17 cellular contexts compared by ENCODE assay signal in the genomic region with DNA sequence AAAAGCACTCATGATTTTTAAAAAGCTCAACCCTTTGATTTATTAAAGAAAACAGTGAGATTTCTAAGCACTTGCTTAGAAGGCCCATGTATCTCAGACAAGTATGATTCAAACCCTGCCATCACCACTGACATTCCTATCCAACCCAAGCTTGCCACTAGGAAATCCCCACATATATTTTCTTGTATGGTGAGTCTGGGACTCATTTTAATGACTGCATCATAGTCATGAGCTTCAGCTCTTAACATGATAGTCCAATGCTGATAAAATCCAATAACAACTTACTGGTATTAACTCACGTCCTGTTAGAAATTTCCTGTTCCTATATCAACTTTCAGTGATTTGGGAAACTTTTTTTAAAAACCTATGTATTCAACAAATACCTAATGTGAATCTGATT.
DNase-seq lines count a peak whose midpoint lies in the region; ATAC-seq and TF ChIP-seq lines count a peak whose summit lies in the region.
"Had no signal": no experiment of that assay in that cellular context is flagged by ENCODE, and none has a peak within 500 bp of the region (broad histone marks: within the 10 kb centered on the region; RNA-seq: fewer than 3 reads in every experiment).

No MANE protein-coding gene starts in this region.

- no peaks in the 10 kb centered on the region for H3K36me3 ChIP-seq in adipocyte (ENCODE audit: control insufficient read depth, insufficient read depth, low read length, severe bottlenecking)
- H3K36me3 ChIP-seq: breast epithelium, gastroesophageal sphincter had no signal

- DNase-seq in EH (ENCODE audit: low read depth) (peak; percentile 76), adipocyte (ENCODE audit: low read depth) (peak; percentile 15), fibroblast of peridontal ligament (ENCODE audit: extremely low read depth) (peak; percentile 72), retinal pigment epithelial cell (ENCODE audit: low read depth) (peak; percentile 35), DMS 273 treated with DMSO at 0.1 percent for 48 hours (lab: John Stamatoyannopoulos, UW) (no peak), NCI-H1417 treated with DMSO at 0.1 percent for 48 hours (lab: John Stamatoyannopoulos, UW) (no peak), KBM-7 (no peak)
- DNase-seq: activated CD4-positive, alpha-beta T cell treated with anti-CD3 and anti-CD28 coated beads for 48 hours; activated CD8-positive, alpha-beta memory T cell treated with anti-CD3 and anti-CD28 coated beads, Interleukin-2, amount 10 ng/mL, durations not matched to agents 7 days and 5 days; left colon; NCI-H1930; posterior cingulate gyrus; stimulated activated CD4-positive, alpha-beta T cell treated with anti-CD3 and anti-CD28 coated beads, Interleukin-1b, Interleukin-23, amount 100 ng/mL, for 48 hours had no signal

- H3K4me3 ChIP-seq in adipocyte (ENCODE audit: low read length), result no peak overlapping the region
- no peak overlapping the region for H3K4me3 ChIP-seq in retinal pigment epithelial cell (ENCODE audit: low read length)
- H3K4me3 ChIP-seq: breast epithelium, gastroesophageal sphincter had no signal

- in situ Hi-C loops in KBM-7 (cut with MboI; ENCODE audit: low pct_unique_long_range_greater_than_20kb, low sequenced_read_pairs), result no loop called here

- no peaks in the 10 kb centered on the region for H3K9me3 ChIP-seq in adipocyte (ENCODE audit: control insufficient read depth, low read length)
- H3K9me3 ChIP-seq: breast epithelium, gastroesophageal sphincter had no signal

- peaks cover 3% of the 10 kb centered on the region for H3K4me1 ChIP-seq in adipocyte (ENCODE audit: control insufficient read depth, insufficient read depth, low read length)
- H3K4me1 ChIP-seq: breast epithelium had no signal

- H3K9ac ChIP-seq in adipocyte (ENCODE audit: low read length), result no peak overlapping the region

- ATAC-seq in GM19455 (IDR thresholded peaks at IDR 0.05; ENCODE audit: unreplicated experiment), result no peak
- ATAC-seq: activated CD8-positive, alpha-beta memory T cell treated with anti-CD3 and anti-CD28 coated beads, Interleukin-2, amount 10 ng/mL, durations not matched to agents 7 days and 5 days; gastroesophageal sphincter; left colon; stimulated activated memory B cell treated with anti-CD40 and anti-IgM and Interleukin-4, amounts not matched to agents 10 μg/mL and 1 μg/mL and 100 μg/mL, for 72 hours had no signal

- TF ChIP-seq CTCF in retinal pigment epithelial cell (conservative IDR thresholded peaks at IDR 0.05; ENCODE audit: low read depth, low read length), result no peak

- H3K27me3 ChIP-seq in adipocyte (replicated peaks; ENCODE audit: control insufficient read depth, insufficient read depth, low read length), result no peaks in the 10 kb centered on the region
- H3K27me3 ChIP-seq: breast epithelium, gastroesophageal sphincter had no signal

Comparison
In these comparisons a context has a peak if more than half of its experiments do, and no peak if none do; other contexts are left out.
1. DNase-seq: peak in EH (single experiment), adipocyte (single experiment), fibroblast of peridontal ligament (single experiment) and retinal pigment epithelial cell (single experiment); none in DMS 273 treated with DMSO at 0.1 percent for 48 hours (single experiment), NCI-H1417 treated with DMSO at 0.1 percent for 48 hours (single experiment) and KBM-7 (single experiment).